ENCODE assay signal across 1 cellular context in genomic region chr15:59283717-59284336, GRCh38.
TF ChIP-seq lines count a peak whose summit lies in the region.

No MANE protein-coding gene starts in this region.

TF ChIP-seq in A549, 52 proteins besides CTCF, POLR2A, EP300 and RAD21 (continued from another document):
- TF ChIP-seq HOXA7 (CRISPR knock-in tag; IDR thresholded peaks at IDR 0.05) (peak; percentile 64; the same call in 1 of the 2 replicates), PBX3 (IDR thresholded peaks at IDR 0.05) (peak; percentile 90), CEBPB (IDR thresholded peaks at IDR 0.05) (peak; percentile 90 to 97), REST (IDR thresholded peaks at IDR 0.05) (no peak; the same call in 1 of the 2 replicates), ZFP36 (IDR thresholded peaks at IDR 0.05; ENCODE audit: borderline replicate concordance, partially characterized antibody) (peak; percentile 28), HDAC2 (IDR thresholded peaks at IDR 0.05) (no peak), NPAS2 (CRISPR knock-in tag; IDR thresholded peaks at IDR 0.05; ENCODE audit: borderline replicate concordance) (no peak), ESRRA (IDR thresholded peaks at IDR 0.05; ENCODE audit: borderline replicate concordance, low read length) (no peak), FOXS1 (CRISPR knock-in tag; IDR thresholded peaks at IDR 0.05) (peak; percentile 43; the same call in 1 of the 2 replicates), HMGXB4 (CRISPR knock-in tag; IDR thresholded peaks at IDR 0.05; ENCODE audit: borderline replicate concordance) (no peak), HOXB13 (CRISPR knock-in tag; IDR thresholded peaks at IDR 0.05; ENCODE audit: low read depth) (peak; percentile 88; the same call in 1 of the 2 replicates), NFE2L2 (conservative IDR thresholded peaks at IDR 0.05; ENCODE audit: low read length) (no peak), CBX8 (IDR thresholded peaks at IDR 0.05) (no peak), MYC (IDR thresholded peaks at IDR 0.05; ENCODE audit: borderline replicate concordance, low read length) (peak; percentile 86), NR3C1 (IDR thresholded peaks at IDR 0.05) (no peak), CHD2 (IDR thresholded peaks at IDR 0.05; ENCODE audit: low read length, partially characterized antibody) (no peak), ATOH8 (CRISPR knock-in tag; IDR thresholded peaks at IDR 0.05; ENCODE audit: low read depth) (no peak), BCL3 (IDR thresholded peaks at IDR 0.05) (peak; percentile 95), JUN (IDR thresholded peaks at IDR 0.05) (peak; percentile 97 to 99; a peak in 4 of 5 replicates), ELK1 (IDR thresholded peaks at IDR 0.05; ENCODE audit: low read depth, low read length) (no peak), TFCP2L1 (CRISPR knock-in tag; IDR thresholded peaks at IDR 0.05) (no peak), RARB (CRISPR knock-in tag; IDR thresholded peaks at IDR 0.05) (peak; percentile 93), ZNF302 (CRISPR knock-in tag; IDR thresholded peaks at IDR 0.05) (no peak), SMC3 (IDR thresholded peaks at IDR 0.05) (peak; percentile 70), MAFK (IDR thresholded peaks at IDR 0.05; ENCODE audit: partially characterized antibody) (no peak), MAX (IDR thresholded peaks at IDR 0.05) (peak; percentile 95), SREBF2 (IDR thresholded peaks at IDR 0.05) (no peak), RFX5 (IDR thresholded peaks at IDR 0.05) (no peak), ZSCAN20 (CRISPR knock-in tag; IDR thresholded peaks at IDR 0.05) (no peak), KDM1A (IDR thresholded peaks at IDR 0.05; ENCODE audit: low read depth) (no peak), FOSB (CRISPR knock-in tag; IDR thresholded peaks at IDR 0.05) (no peak), CBX2 (IDR thresholded peaks at IDR 0.05; ENCODE audit: borderline replicate concordance, low read depth) (no peak), TP53 (CRISPR knock-in tag; IDR thresholded peaks at IDR 0.05) (no peak)
